Comparison of ENCODE assay signal across 1 cellular context in genomic region chr13:72125561-72125960, GRCh38.
TF ChIP-seq lines count a peak whose summit lies in the region.

No MANE protein-coding gene starts in this region.

TF ChIP-seq in WTC11, 78 proteins besides CTCF, POLR2A, EP300 and RAD21 (continued from another document):
- TF ChIP-seq, protein P1, sequence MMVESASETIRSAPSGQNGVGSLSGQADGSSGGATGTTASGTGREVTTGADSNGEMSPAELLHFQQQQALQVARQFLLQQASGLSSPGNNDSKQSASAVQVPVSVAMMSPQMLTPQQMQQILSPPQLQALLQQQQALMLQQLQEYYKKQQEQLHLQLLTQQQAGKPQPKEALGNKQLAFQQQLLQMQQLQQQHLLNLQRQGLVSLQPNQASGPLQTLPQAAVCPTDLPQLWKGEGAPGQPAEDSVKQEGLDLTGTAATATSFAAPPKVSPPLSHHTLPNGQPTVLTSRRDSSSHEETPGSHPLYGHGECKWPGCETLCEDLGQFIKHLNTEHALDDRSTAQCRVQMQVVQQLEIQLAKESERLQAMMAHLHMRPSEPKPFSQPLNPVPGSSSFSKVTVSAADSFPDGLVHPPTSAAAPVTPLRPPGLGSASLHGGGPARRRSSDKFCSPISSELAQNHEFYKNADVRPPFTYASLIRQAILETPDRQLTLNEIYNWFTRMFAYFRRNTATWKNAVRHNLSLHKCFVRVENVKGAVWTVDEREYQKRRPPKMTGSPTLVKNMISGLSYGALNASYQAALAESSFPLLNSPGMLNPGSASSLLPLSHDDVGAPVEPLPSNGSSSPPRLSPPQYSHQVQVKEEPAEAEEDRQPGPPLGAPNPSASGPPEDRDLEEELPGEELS (CRISPR knock-in tag; IDR thresholded peaks at IDR 0.05), result no peak
- TF ChIP-seq, protein P2, sequence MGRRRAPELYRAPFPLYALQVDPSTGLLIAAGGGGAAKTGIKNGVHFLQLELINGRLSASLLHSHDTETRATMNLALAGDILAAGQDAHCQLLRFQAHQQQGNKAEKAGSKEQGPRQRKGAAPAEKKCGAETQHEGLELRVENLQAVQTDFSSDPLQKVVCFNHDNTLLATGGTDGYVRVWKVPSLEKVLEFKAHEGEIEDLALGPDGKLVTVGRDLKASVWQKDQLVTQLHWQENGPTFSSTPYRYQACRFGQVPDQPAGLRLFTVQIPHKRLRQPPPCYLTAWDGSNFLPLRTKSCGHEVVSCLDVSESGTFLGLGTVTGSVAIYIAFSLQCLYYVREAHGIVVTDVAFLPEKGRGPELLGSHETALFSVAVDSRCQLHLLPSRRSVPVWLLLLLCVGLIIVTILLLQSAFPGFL (CRISPR knock-in tag; IDR thresholded peaks at IDR 0.05; ENCODE audit: borderline replicate concordance), result no peak
- TF ChIP-seq ZNF396 (CRISPR knock-in tag; IDR thresholded peaks at IDR 0.05; ENCODE audit: borderline replicate concordance) (no peak), ESRRA (CRISPR knock-in tag; IDR thresholded peaks at IDR 0.05; ENCODE audit: borderline replicate concordance) (no peak), PRRX2 (CRISPR knock-in tag; IDR thresholded peaks at IDR 0.05) (no peak), ZNF219 (CRISPR knock-in tag; IDR thresholded peaks at IDR 0.05; ENCODE audit: borderline replicate concordance) (no peak)
- TF ChIP-seq, protein P3, sequence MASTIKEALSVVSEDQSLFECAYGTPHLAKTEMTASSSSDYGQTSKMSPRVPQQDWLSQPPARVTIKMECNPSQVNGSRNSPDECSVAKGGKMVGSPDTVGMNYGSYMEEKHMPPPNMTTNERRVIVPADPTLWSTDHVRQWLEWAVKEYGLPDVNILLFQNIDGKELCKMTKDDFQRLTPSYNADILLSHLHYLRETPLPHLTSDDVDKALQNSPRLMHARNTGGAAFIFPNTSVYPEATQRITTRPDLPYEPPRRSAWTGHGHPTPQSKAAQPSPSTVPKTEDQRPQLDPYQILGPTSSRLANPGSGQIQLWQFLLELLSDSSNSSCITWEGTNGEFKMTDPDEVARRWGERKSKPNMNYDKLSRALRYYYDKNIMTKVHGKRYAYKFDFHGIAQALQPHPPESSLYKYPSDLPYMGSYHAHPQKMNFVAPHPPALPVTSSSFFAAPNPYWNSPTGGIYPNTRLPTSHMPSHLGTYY (CRISPR knock-in tag; IDR thresholded peaks at IDR 0.05), result no peak
TF ChIP-seq in WTC11: peak in this region for 0.
